Comparison of ENCODE assay signal across 14 cellular contexts in genomic region chr2:142873850-142874287, GRCh38. TPM values are rescaled to one million over a fixed set of nuclear protein-coding genes. Genes with fewer than 3 reads are reported as not detected.
DNase-seq lines count a peak whose midpoint lies in the region; ATAC-seq, FAIRE-seq and TF ChIP-seq lines count a peak whose summit lies in the region.
"Had no signal": no experiment of that assay in that cellular context is flagged by ENCODE, and none has a peak within 500 bp of the region (broad histone marks: within the 10 kb centered on the region; RNA-seq: fewer than 3 reads in every experiment).

No MANE protein-coding gene starts in this region.

- H3K36me3 ChIP-seq in PC-3 (ENCODE audit: low read depth, low read length): no peaks in the 10 kb centered on the region
- H3K36me3 ChIP-seq in keratinocyte (ENCODE audit: control insufficient read depth in 2 of 2, extremely low read depth in 1 of 2, insufficient read depth in 2 of 2, low read length in 2 of 2): no peaks in the 10 kb centered on the region
- H3K36me3 ChIP-seq in upper lobe of left lung: no peaks in the 10 kb centered on the region
- H3K36me3 ChIP-seq: pancreas had no signal

- H3F3A ChIP-seq in PC-3 (ENCODE audit: low read length, unreplicated experiment): no peaks in the 10 kb centered on the region

- no peaks in the 10 kb centered on the region for H4K20me1 ChIP-seq in PC-3 (ENCODE audit: low read length)
- H4K20me1 ChIP-seq in keratinocyte (ENCODE audit: control insufficient read depth, extremely low read depth, insufficient read depth, low read length): no peaks in the 10 kb centered on the region

- H3K27me3 Mint-ChIP-seq in activated naive CD4-positive, alpha-beta T cell treated with anti-CD3 and anti-CD28 coated beads, Interleukin-2, amount 10 ng/mL, durations not matched to agents 7 days and 5 days: no peaks in the 10 kb centered on the region

- no TSS peak for BruUV-seq in PC-3 (replicated peaks; lab: Mats Ljungman, UMichigan)

- no peak for FAIRE-seq in keratinocyte (lab: Jason Lieb, UNC)
- FAIRE-seq: kidney, pancreas had no signal

- H2AFZ ChIP-seq in PC-3 (ENCODE audit: low read length): no peak overlapping the region
- H2AFZ ChIP-seq in keratinocyte (ENCODE audit: control insufficient read depth, low read length): peak overlapping the region; percentile 39

- no peak overlapping the region for H3K4me3 Mint-ChIP-seq in activated naive CD4-positive, alpha-beta T cell treated with anti-CD3 and anti-CD28 coated beads, Interleukin-2, amount 10 ng/mL, durations not matched to agents 7 days and 5 days
- H3K4me3 Mint-ChIP-seq: T-helper 17 cell had no signal

- H3K9me3 ChIP-seq in PC-3 (ENCODE audit: low read length) (no peaks in the 10 kb centered on the region), keratinocyte (ENCODE audit: control insufficient read depth, low read depth, low read length) (no peaks in the 10 kb centered on the region), upper lobe of left lung (no peaks in the 10 kb centered on the region)
- H3K9me3 ChIP-seq: pancreas had no signal

- no peak for DNase-seq in PC-3
- no peak for DNase-seq in keratinocyte (ENCODE audit: low read depth, low spot score)
- DNase-seq in upper lobe of left lung: no peak
- no peak for DNase-seq in LoVo (ENCODE audit: low spot score)
- DNase-seq in NCI-H187 treated with DMSO at 0.1 percent for 48 hours (lab: John Stamatoyannopoulos, UW): no peak
- no peak for DNase-seq in activated naive CD4-positive, alpha-beta T cell treated with anti-CD3 and anti-CD28 coated beads, Interleukin-2, amount 10 ng/mL, durations not matched to agents 7 days and 5 days
- DNase-seq: DMS153; kidney; NCI-H1092; stimulated activated CD4-positive, alpha-beta T cell treated with anti-CD3 and anti-CD28 coated beads, Interleukin-4, amount 100 ng/mL, for 24 hours; T-helper 17 cell had no signal

- WGBS in upper lobe of left lung, 2 donors: 90 to 91% methylated on average over 1 of the region's 1 CpG

- H3K27me3 ChIP-seq in PC-3 (ENCODE audit: low read length) (no peaks in the 10 kb centered on the region), keratinocyte (ENCODE audit: control insufficient read depth, extremely low read depth, insufficient read depth, low read length) (no peaks in the 10 kb centered on the region), upper lobe of left lung (no peaks in the 10 kb centered on the region)
- H3K27me3 ChIP-seq: pancreas had no signal

- CTCF ChIA-PET in PC-3 (lab: Charles Lee): no interaction called here
- CTCF ChIA-PET in activated naive CD4-positive, alpha-beta T cell treated with anti-CD3 and anti-CD28 coated beads, Interleukin-2, amount 10 ng/mL, durations not matched to agents 7 days and 5 days (lab: Charles Lee): no interaction called here

- H3K27ac ChIP-seq in PC-3 (ENCODE audit: low read length) (peak overlapping the region; percentile 98), keratinocyte (ENCODE audit: control insufficient read depth, insufficient read depth, low read length) (peak overlapping the region; percentile 99), upper lobe of left lung (peak overlapping the region; percentile 73 to 77 (median 74))

- intact Hi-C loops in PC-3 (cut with micrococcal nuclease): loop anchor here (1.0 to 2.0 kb wide), 5 partner anchors 11 to 120 kb away; no protein-coding TSS in a partner anchor

- H3K36me3 Mint-ChIP-seq in activated naive CD4-positive, alpha-beta T cell treated with anti-CD3 and anti-CD28 coated beads, Interleukin-2, amount 10 ng/mL, durations not matched to agents 7 days and 5 days: no peaks in the 10 kb centered on the region

- H3K9me1 ChIP-seq in keratinocyte (ENCODE audit: control insufficient read depth, extremely low read depth, insufficient read depth, low read length): no peaks in the 10 kb centered on the region

- POLR2A ChIA-PET in PC-3 (lab: Charles Lee; ENCODE audit: unreplicated experiment): interaction anchor here (0.7 kb wide), 1 partner anchor 16 kb away, joined by 6 read pairs; no protein-coding TSS in a partner anchor

- no peak for TF ChIP-seq POLR2A in upper lobe of left lung (IDR thresholded peaks at IDR 0.05)

- H3K4me2 ChIP-seq in PC-3 (ENCODE audit: low read length): peak overlapping the region; percentile 78
- H3K4me2 ChIP-seq in keratinocyte (ENCODE audit: control insufficient read depth, extremely low read depth, insufficient read depth, low read depth, low read length): peak overlapping the region; percentile 69

- H3K4me3 ChIP-seq in PC-3 (ENCODE audit: low read length) (peak overlapping the region; percentile 50), keratinocyte (ENCODE audit: control insufficient read depth in 2 of 3, extremely low read depth in 1 of 3, insufficient read depth in 2 of 3, low read depth in 1 of 3, low read length in 3 of 3) (no peak overlapping the region), upper lobe of left lung (no peak overlapping the region)
- H3K4me3 ChIP-seq: pancreas had no signal

- no peaks in the 10 kb centered on the region for H3K9me3 Mint-ChIP-seq in activated naive CD4-positive, alpha-beta T cell treated with anti-CD3 and anti-CD28 coated beads, Interleukin-2, amount 10 ng/mL, durations not matched to agents 7 days and 5 days

- TF ChIP-seq CTCF in PC-3 (conservative IDR thresholded peaks at IDR 0.05; ENCODE audit: low read depth, low read length): no peak
- no peak for TF ChIP-seq CTCF in keratinocyte (optimal IDR thresholded peaks at IDR 0.05 in 1 of 3, IDR thresholded peaks at IDR 0.05 in 1 of 3, conservative IDR thresholded peaks at IDR 0.05 in 1 of 3; ENCODE audit: extremely low read depth in 1 of 3, insufficient read depth in 2 of 3, low read length in 3 of 3)
- no peak for TF ChIP-seq CTCF in upper lobe of left lung (IDR thresholded peaks at IDR 0.05)

- no peak overlapping the region for H3K27ac Mint-ChIP-seq in activated naive CD4-positive, alpha-beta T cell treated with anti-CD3 and anti-CD28 coated beads, Interleukin-2, amount 10 ng/mL, durations not matched to agents 7 days and 5 days
- H3K27ac Mint-ChIP-seq: T-helper 17 cell had no signal

- no peaks in the 10 kb centered on the region for H3K4me1 Mint-ChIP-seq in activated naive CD4-positive, alpha-beta T cell treated with anti-CD3 and anti-CD28 coated beads, Interleukin-2, amount 10 ng/mL, durations not matched to agents 7 days and 5 days

- TF ChIP-seq EP300 in upper lobe of left lung (IDR thresholded peaks at IDR 0.05): no peak

- peaks cover 50% of the 10 kb centered on the region for H3K4me1 ChIP-seq in PC-3 (ENCODE audit: insufficient read depth, low read length)
- H3K4me1 ChIP-seq in keratinocyte (ENCODE audit: control insufficient read depth, extremely low read depth, insufficient read depth, low read length): peaks cover 34% of the 10 kb centered on the region
- peaks cover 3 to 9% (median 6%) of the 10 kb centered on the region in 4 donors for H3K4me1 ChIP-seq in upper lobe of left lung

- H3K9me2 ChIP-seq in PC-3 (replicated peaks; ENCODE audit: low read length): no peaks in the 10 kb centered on the region

- peak; percentile 16 for ATAC-seq in GM18858 (IDR thresholded peaks at IDR 0.05; ENCODE audit: unreplicated experiment)
- ATAC-seq in PC-3: peak; percentile 10
- no peak for ATAC-seq in upper lobe of left lung (ENCODE audit: low FRiP score in 2 of 2)
- ATAC-seq: HCT116 had no signal

- peak overlapping the region; percentile 93 for H3K9ac ChIP-seq in PC-3 (ENCODE audit: low read length)
- peak overlapping the region; percentile 79 for H3K9ac ChIP-seq in keratinocyte (ENCODE audit: control insufficient read depth, extremely low read depth, insufficient read depth, low read length)

- dilution Hi-C loops in keratinocyte (cut with MboI; ENCODE audit: extremely low pct_ligation_motif_present, low sequenced_read_pairs): no loop called here

- H3K79me2 ChIP-seq in PC-3 (ENCODE audit: low read length) (no peaks in the 10 kb centered on the region), keratinocyte (ENCODE audit: control insufficient read depth, insufficient read depth, low read length) (no peaks in the 10 kb centered on the region)

RNA-seq across cellular contexts. Expression of gene KYNU, which starts 3.6 kb away (rescaled TPM):
- total RNA-seq in PC-3 (2014; rRNA removed): 1.1 and 2.3 TPM in 2 replicates
- polyA plus RNA-seq in keratinocyte: 2.4 to 8.2 TPM (median 3.9 TPM) in 3 replicates
- polyA plus RNA-seq in keratinocyte (2011; ENCODE audit: low read depth): 0.42 TPM
- 7.7 and 13.8 TPM in 2 replicates for polyA plus RNA-seq in keratinocyte (2011; cell fraction: cytosol; rRNA removed)
- polyA plus RNA-seq in keratinocyte (2011; cell fraction: nucleus; rRNA removed): 12.1 and 13.5 TPM in 2 replicates
- polyA plus RNA-seq in keratinocyte (2012; ENCODE audit: low replicate concordance): 0.37 and 2.7 TPM in 2 replicates
- 0.52 to 6.6 TPM (median 3.0 TPM) in 3 replicates for polyA minus RNA-seq in keratinocyte
- polyA minus RNA-seq in keratinocyte (2011; cell fraction: cytosol; rRNA and poly(A)+ RNA removed): 12.5 TPM
- 8.1 and 23.4 TPM in 2 replicates for polyA minus RNA-seq in keratinocyte (2011; cell fraction: nucleus; rRNA and poly(A)+ RNA removed)
- total RNA-seq in upper lobe of left lung: 10 to 100 TPM in 5 of 6 donors, 1 to 10 TPM in 1; 9.4 to 45.2 (median 15.6) TPM

Comparison
In these comparisons a context has a peak if more than half of its experiments do, and no peak if none do; other contexts are left out.
1. ATAC-seq: peak in GM18858 (single experiment) and PC-3 (single experiment); none in upper lobe of left lung (0 of 2).
2. Peak in every context shown above with its lines, with median percentiles within 50 percentile points of each other: H3K27ac ChIP-seq.